ENCODE assay signal across 10 cellular contexts in genomic region chr2:196849895-196850294, GRCh38. TPM values are rescaled to one million over a fixed set of nuclear protein-coding genes. Genes with fewer than 3 reads are reported as not detected.
A peak's percentile ranks its signal among the peaks of the same experiment; 100 is the strongest.
DNase-seq lines count a peak whose midpoint lies in the region; ATAC-seq and TF ChIP-seq lines count a peak whose summit lies in the region.
"Had no signal": no experiment of that assay in that cellular context is flagged by ENCODE, and none has a peak within 500 bp of the region (broad histone marks: within the 10 kb centered on the region; RNA-seq: fewer than 3 reads in every experiment).

No MANE protein-coding gene starts in this region.

- H3K9me3 Mint-ChIP-seq in H9: no peaks in the 10 kb centered on the region
- H3K9me3 Mint-ChIP-seq: dendritic cell treated with granulocyte-macrophage colony-stimulating factor and Interleukin-4, amounts not matched to agents 40 ng/mL and 50 ng/mL, for 4 days had no signal

- no peak overlapping the region for H3K4me3 ChIP-seq in sigmoid colon

- no peaks in the 10 kb centered on the region for H3K4me1 Mint-ChIP-seq in H9

- intact Hi-C loops in sigmoid colon (cut with DNase I): no loop called here

- H3K23ac ChIP-seq in H9 (ENCODE audit: insufficient read length, low read depth, low read length): no peak overlapping the region

- no peak for TF ChIP-seq POLR2A in sigmoid colon (IDR thresholded peaks at IDR 0.05)

- no peak overlapping the region for H3K9ac ChIP-seq in H9 (ENCODE audit: extremely low read depth, insufficient read length, low read length)

- TF ChIP-seq CTCF in H9 (conservative IDR thresholded peaks at IDR 0.05): peak; percentile 32; the same call in 2 of the 3 replicates
- TF ChIP-seq CTCF in VCaP (conservative IDR thresholded peaks at IDR 0.05): peak; percentile 79
- TF ChIP-seq CTCF in sigmoid colon (IDR thresholded peaks at IDR 0.05): peak in 1 of 4 experiments; percentile 18

- no peak overlapping the region for H2BK15ac ChIP-seq in H9 (ENCODE audit: low read depth, low read length)

- H3K36me3 ChIP-seq in sigmoid colon: peaks cover 0 to 14% (median 0%) of the 10 kb centered on the region in 4 donors

- H4K8ac ChIP-seq in H9 (replicated peaks; ENCODE audit: insufficient read length, low read depth, low read length): no peak overlapping the region

- no peak overlapping the region for H3T11ph ChIP-seq in H9 (ENCODE audit: low read length)

- no peak overlapping the region for H2BK5ac ChIP-seq in H9 (ENCODE audit: insufficient read length, low read length)

- H3K4me2 ChIP-seq in H9 (ENCODE audit: insufficient read depth, insufficient read length, low read length): no peak overlapping the region

- no peaks in the 10 kb centered on the region for H4K20me1 ChIP-seq in H9 (ENCODE audit: control insufficient read depth, insufficient read depth, insufficient read length)

- TF ChIP-seq EP300 in sigmoid colon (IDR thresholded peaks at IDR 0.05): no peak

- no peak overlapping the region for H2BK120ac ChIP-seq in H9 (ENCODE audit: low read depth, low read length, poor library complexity, severe bottlenecking)

- ATAC-seq in HG03045 (IDR thresholded peaks at IDR 0.05; ENCODE audit: unreplicated experiment) (no peak), GM18858 (IDR thresholded peaks at IDR 0.05; ENCODE audit: unreplicated experiment) (no peak), HG03460 (IDR thresholded peaks at IDR 0.05; ENCODE audit: unreplicated experiment) (no peak)

- H3K27me3 Mint-ChIP-seq in H9 (ENCODE audit: low read depth): no peaks in the 10 kb centered on the region
- H3K27me3 Mint-ChIP-seq: dendritic cell treated with granulocyte-macrophage colony-stimulating factor and Interleukin-4, amounts not matched to agents 40 ng/mL and 50 ng/mL, for 4 days had no signal

- H3K4ac ChIP-seq in H9 (ENCODE audit: low read depth, low read length): no peak overlapping the region

- H3K23me2 ChIP-seq in H9 (ENCODE audit: insufficient read length, low read depth, low read length, poor library complexity, severe bottlenecking): no peaks in the 10 kb centered on the region

- H3K79me2 ChIP-seq in H9 (ENCODE audit: insufficient read depth, low read length): no peaks in the 10 kb centered on the region

- H3K14ac ChIP-seq in H9 (ENCODE audit: insufficient read depth, low read length): no peak overlapping the region

- H3K27me3 ChIP-seq in H9 (ENCODE audit: insufficient read depth, low read length): no peaks in the 10 kb centered on the region
- H3K27me3 ChIP-seq in sigmoid colon: no peaks in the 10 kb centered on the region

- H3K4me1 ChIP-seq in H9 (ENCODE audit: insufficient read depth, low read length) (no peaks in the 10 kb centered on the region), sigmoid colon (no peaks in the 10 kb centered on the region)

- DNase-seq in AG08396 (ENCODE audit: low spot score) (peak; percentile 36), H9 (no peak), iPS-NIHi11 (ENCODE audit: low spot score) (peak; percentile 28), sigmoid colon (no peak)
- DNase-seq: NCI-H510A treated with DMSO at 0.1 percent for 48 hours had no signal

- H3K56ac ChIP-seq in H9 (ENCODE audit: insufficient read length, low read depth, low read length): no peak overlapping the region

- H2AFZ ChIP-seq in H9 (ENCODE audit: low read length): no peak overlapping the region

- no peak overlapping the region for H3K27ac ChIP-seq in H9 (ENCODE audit: insufficient read length, low read depth, low read length)
- no peak overlapping the region for H3K27ac ChIP-seq in VCaP
- no peak overlapping the region for H3K27ac ChIP-seq in sigmoid colon

- no peak overlapping the region for H3K4me3 Mint-ChIP-seq in H9
- H3K4me3 Mint-ChIP-seq: dendritic cell treated with granulocyte-macrophage colony-stimulating factor and Interleukin-4, amounts not matched to agents 40 ng/mL and 50 ng/mL, for 4 days had no signal

- no peak overlapping the region for H2BK12ac ChIP-seq in H9 (ENCODE audit: insufficient read length, low read depth, low read length)

- H3K27ac Mint-ChIP-seq in H9: no peak overlapping the region
- H3K27ac Mint-ChIP-seq: dendritic cell treated with granulocyte-macrophage colony-stimulating factor and Interleukin-4, amounts not matched to agents 40 ng/mL and 50 ng/mL, for 4 days had no signal

- no peak overlapping the region for H4K5ac ChIP-seq in H9 (ENCODE audit: insufficient read length, low read depth, low read length)

- H3K9me3 ChIP-seq in H9 (ENCODE audit: control insufficient read depth, low read depth, low read length) (no peaks in the 10 kb centered on the region), sigmoid colon (no peaks in the 10 kb centered on the region)

- no peaks in the 10 kb centered on the region for H3K79me1 ChIP-seq in H9 (ENCODE audit: insufficient read depth, low read depth, low read length, poor library complexity, severe bottlenecking)

- peaks cover 4 to 22% (median 13%) of the 10 kb centered on the region in 3 experiments; a peak in 6 of 7 replicates for H3K36me3 Mint-ChIP-seq in H9 (ENCODE audit: insufficient read depth in 1 of 3, low read depth in 3 of 3)

- H2AK5ac ChIP-seq in H9 (ENCODE audit: insufficient read length, low read length): no peak overlapping the region

- no peak overlapping the region for H2BK20ac ChIP-seq in H9 (ENCODE audit: low read depth, low read length, poor library complexity, severe bottlenecking)

- no peak overlapping the region for H4K91ac ChIP-seq in H9 (ENCODE audit: insufficient read length, low read depth, low read length)

- H3K18ac ChIP-seq in H9 (ENCODE audit: insufficient read length, low read depth, low read length): no peak overlapping the region

RNA-seq across cellular contexts. Expression of gene C2orf66, which starts 40.7 kb away (rescaled TPM):
- total RNA-seq in H9 (2021) (not detected in 2 replicates), sigmoid colon (not detected)
- under 1 TPM in 1 of 3 donors, not detected in 2; 0.03 TPM for polyA plus RNA-seq in sigmoid colon

RNA-seq across cellular contexts. Expression of gene GTF3C3, which starts 50.4 kb away (rescaled TPM):
- total RNA-seq in H9 (2021): 59.6 and 64.6 TPM in 2 replicates
- 10 to 100 TPM; 20.4 to 30.0 (median 28.1) TPM for total RNA-seq in sigmoid colon
- polyA plus RNA-seq in sigmoid colon: 10 to 100 TPM in 1 of 3 donors, 1 to 10 TPM in 2; 5.8 to 10.4 (median 7.2) TPM

Comparison
In these comparisons a context has a peak if more than half of its experiments do, and no peak if none do; other contexts are left out.
1. DNase-seq: peak in AG08396 (single experiment) and iPS-NIHi11 (single experiment); none in H9 (single experiment) and sigmoid colon (single experiment).